8 cellular contexts compared by ENCODE assay signal in genomic region chr13:100088648-100089601, GRCh38. TPM values are rescaled to one million over a fixed set of nuclear protein-coding genes. Genes with fewer than 3 reads are reported as not detected.
A peak's percentile ranks its signal among the peaks of the same experiment; 100 is the strongest.
DNase-seq lines count a peak whose midpoint lies in the region; ATAC-seq and TF ChIP-seq lines count a peak whose summit lies in the region.

TSS of gene PCCA (plus strand) at chr13:100089093. CDS start at chr13:100089121, 28 bp downstream.

- CTCF ChIA-PET in RWPE1 (lab: Yijun Ruan, JAX): interaction anchor here (0.6 to 0.7 kb wide), 2 partner anchors 49 to 137 kb away, joined by 3 to 4 read pairs; no protein-coding TSS in a partner anchor

- peaks cover 16 to 52% (median 34%) of the 10 kb centered on the region in 4 donors for H3K4me1 Mint-ChIP-seq in naive thymus-derived CD8-positive, alpha-beta T cell
- H3K4me1 Mint-ChIP-seq in stimulated activated naive B cell treated with anti-CD40 and anti-IgM and Interleukin-4, amounts not matched to agents 10 μg/mL and 1 μg/mL and 100 μg/mL, for 72 hours: peaks cover 7 to 27% of the 10 kb centered on the region in 2 donors

- peak; percentile 98 for ATAC-seq in GM21717 (IDR thresholded peaks at IDR 0.05; ENCODE audit: unreplicated experiment)
- ATAC-seq in naive thymus-derived CD8-positive, alpha-beta T cell: peak; percentile 65 to 84
- ATAC-seq in stimulated activated naive B cell treated with anti-CD40 and anti-IgM and Interleukin-4, amounts not matched to agents 10 μg/mL and 1 μg/mL and 100 μg/mL, for 72 hours (replicated peaks): peak; percentile 92 to 95

- H3K27me3 Mint-ChIP-seq in naive thymus-derived CD8-positive, alpha-beta T cell: no peaks in the 10 kb centered on the region
- no peaks in the 10 kb centered on the region for H3K27me3 Mint-ChIP-seq in stimulated activated naive B cell treated with anti-CD40 and anti-IgM and Interleukin-4, amounts not matched to agents 10 μg/mL and 1 μg/mL and 100 μg/mL, for 72 hours

- H3K27ac Mint-ChIP-seq in naive thymus-derived CD8-positive, alpha-beta T cell: peak within 1 kb of the TSS; percentile 80 to 92 (median 84)
- H3K27ac Mint-ChIP-seq in stimulated activated naive B cell treated with anti-CD40 and anti-IgM and Interleukin-4, amounts not matched to agents 10 μg/mL and 1 μg/mL and 100 μg/mL, for 72 hours: peak within 1 kb of the TSS; percentile 87

- DNase-seq in DMS79 (lab: John Stamatoyannopoulos, UW) (peak; percentile 87), RWPE1 (ENCODE audit: low spot score) (peak; percentile 92), fibroblast of peridontal ligament (ENCODE audit: extremely low read depth) (peak; percentile 86)
- peak; percentile 57 for DNase-seq in Jurkat, Clone E6-1 (ENCODE audit: low read depth, low spot score)
- peak; percentile 63 for DNase-seq in activated T-helper 9 cell treated with anti-CD3 and anti-CD28 coated beads, Interleukin-2, amount 50 U/mL, for 16 hours (ENCODE audit: low read depth)
- peak; percentile 37 to 80 (median 57) for DNase-seq in naive thymus-derived CD8-positive, alpha-beta T cell
- DNase-seq in stimulated activated naive B cell treated with anti-CD40 and anti-IgM and Interleukin-4, amounts not matched to agents 10 μg/mL and 1 μg/mL and 100 μg/mL, for 72 hours: peak; percentile 85

- POLR2A ChIA-PET in RWPE1 (lab: Yijun Ruan, JAX; ENCODE audit: low non-redundant PET): interaction anchor here (0.6 kb wide), 1 partner anchor 12 kb away, joined by 3 read pairs; no protein-coding TSS in a partner anchor
- POLR2A ChIA-PET in naive thymus-derived CD8-positive, alpha-beta T cell (lab: Charles Lee): interaction anchor here (0.9 kb wide), 1 partner anchor 586 kb away, joined by 3 read pairs; the partner anchor contains the start of gene TMTC4

- H3K36me3 Mint-ChIP-seq in naive thymus-derived CD8-positive, alpha-beta T cell: peaks cover 0 to 9% (median 6%) of the 10 kb centered on the region in 3 donors
- peaks cover 8 to 9% of the 10 kb centered on the region in 2 donors for H3K36me3 Mint-ChIP-seq in stimulated activated naive B cell treated with anti-CD40 and anti-IgM and Interleukin-4, amounts not matched to agents 10 μg/mL and 1 μg/mL and 100 μg/mL, for 72 hours

- H3K4me3 ChIP-seq in Jurkat, Clone E6-1 (ENCODE audit: low read length): peak within 1 kb of the TSS; percentile 82

- no peak for TF ChIP-seq CTCF in RWPE1 (conservative IDR thresholded peaks at IDR 0.05; ENCODE audit: low read depth)

- H3K4me3 Mint-ChIP-seq in naive thymus-derived CD8-positive, alpha-beta T cell: peak within 1 kb of the TSS; percentile 90 to 99 (median 97)
- peak within 1 kb of the TSS; percentile 91 to 97 for H3K4me3 Mint-ChIP-seq in stimulated activated naive B cell treated with anti-CD40 and anti-IgM and Interleukin-4, amounts not matched to agents 10 μg/mL and 1 μg/mL and 100 μg/mL, for 72 hours

- H3K9me3 Mint-ChIP-seq in naive thymus-derived CD8-positive, alpha-beta T cell: peaks cover 0 to 2% (median 0%) of the 10 kb centered on the region in 9 donors
- no peaks in the 10 kb centered on the region for H3K9me3 Mint-ChIP-seq in stimulated activated naive B cell treated with anti-CD40 and anti-IgM and Interleukin-4, amounts not matched to agents 10 μg/mL and 1 μg/mL and 100 μg/mL, for 72 hours

- peak within 1 kb of the TSS; percentile 72 for H3K27ac ChIP-seq in RWPE1

RNA-seq across cellular contexts. Expression of gene PCCA, which starts in this region (rescaled TPM):
- 27.1 TPM for polyA plus RNA-seq in Jurkat, Clone E6-1 (2012; ENCODE audit: insufficient read depth, insufficient read length)
- total RNA-seq in naive thymus-derived CD8-positive, alpha-beta T cell: 10 to 100 TPM; 10.9 to 13.1 TPM
- 10 to 100 TPM in 2 of 3 donors, 1 to 10 TPM in 1; 8.9 to 14.5 (median 10.3) TPM for polyA plus RNA-seq in naive thymus-derived CD8-positive, alpha-beta T cell

Comparison
In these comparisons a context has a peak if more than half of its experiments do, and no peak if none do; other contexts are left out.
1. Peak in every context shown above with its lines: DNase-seq, ATAC-seq, H3K4me3 ChIP-seq and H3K27ac ChIP-seq.